28 cellular contexts compared by ENCODE assay signal in the genomic region with DNA sequence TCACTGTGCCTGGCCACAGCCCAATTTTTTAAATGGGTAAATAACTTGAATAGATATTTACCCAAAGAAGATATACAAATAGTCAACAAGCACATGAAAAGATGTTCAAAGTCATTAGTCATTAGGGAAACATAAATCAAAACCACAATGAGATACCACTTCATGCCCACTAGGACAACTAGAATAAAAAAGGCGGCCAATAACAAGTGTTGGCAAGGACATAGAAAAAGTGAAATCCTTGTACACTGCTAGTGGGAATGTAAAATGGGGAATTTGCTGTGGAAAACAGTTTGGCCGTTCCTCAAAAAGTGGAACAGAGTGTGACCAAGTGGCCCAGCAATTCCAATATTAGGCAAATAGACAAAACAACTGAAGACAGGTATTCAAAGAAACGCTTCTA.
"Had no signal": no experiment of that assay in that cellular context is flagged by ENCODE, and none has a peak within 500 bp of the region (broad histone marks: within the 10 kb centered on the region; RNA-seq: fewer than 3 reads in every experiment).

No MANE protein-coding gene starts in this region.

- FAIRE-seq: colon had no signal

- H3K4me3 ChIP-seq: adrenal gland, body of pancreas, esophagus squamous epithelium, gastroesophageal sphincter, heart right ventricle, hepatocyte had no signal

- H3K4me2 ChIP-seq: hepatocyte had no signal

- H3K36me3 ChIP-seq: adrenal gland, esophagus squamous epithelium, gastroesophageal sphincter, heart right ventricle had no signal

- H3K27ac ChIP-seq: adrenal gland, esophagus squamous epithelium, gastroesophageal sphincter, heart right ventricle, hepatocyte had no signal

- H3K27me3 ChIP-seq: adrenal gland, body of pancreas, gastroesophageal sphincter, hepatocyte had no signal

- ATAC-seq: activated CD4-positive, alpha-beta T cell treated with anti-CD3 and anti-CD28 coated beads for 36 hours; activated CD8-positive, alpha-beta T cell treated with anti-CD3 and anti-CD28 coated beads, Interleukin-2, amount 10 ng/mL, durations not matched to agents 7 days and 5 days; activated naive CD8-positive, alpha-beta T cell treated with anti-CD3 and anti-CD28 coated beads, Interleukin-2, amount 50 U/mL, for 24 hours; body of pancreas; effector memory CD8-positive, alpha-beta T cell; gastroesophageal sphincter; heart right ventricle; T-helper 17 cell had no signal

- DNase-seq: activated CD4-positive, alpha-beta memory T cell treated with anti-CD3 and anti-CD28 coated beads for 36 hours; activated CD4-positive, alpha-beta T cell treated with anti-CD3 and anti-CD28 coated beads for 36 hours; activated CD4-positive, alpha-beta T cell treated with anti-CD3 and anti-CD28 coated beads, Interleukin-2, amount 10 ng/mL, durations not matched to agents 24 days and 14 days; activated CD4-positive, CD25-positive, alpha-beta regulatory T cell; activated CD4-positive, CD25-positive, alpha-beta regulatory T cell treated with anti-CD3 and anti-CD28 coated beads, Interleukin-2, amount 50 U/mL, for 72 hours; activated CD8-positive, alpha-beta T cell treated with anti-CD3 and anti-CD28 coated beads, Interleukin-2, amount 10 ng/mL, durations not matched to agents 7 days and 5 days; activated effector memory CD4-positive, alpha-beta T cell treated with anti-CD3 and anti-CD28 coated beads, Interleukin-2, amount 50 U/mL, for 16 hours; activated naive CD4-positive, alpha-beta T cell treated with anti-CD3 and anti-CD28 coated beads for 36 hours; activated naive CD8-positive, alpha-beta T cell treated with anti-CD3 and anti-CD28 coated beads for 36 hours; activated naive CD8-positive, alpha-beta T cell treated with anti-CD3 and anti-CD28 coated beads, Interleukin-2, amount 50 U/mL, for 24 hours; activated T-cell treated with anti-CD3 and anti-CD28 coated beads, Interleukin-2, amount 50 U/mL, for 48 hours; amygdala; aorta; body of pancreas; caudate nucleus; cortex of kidney; dermis blood vessel endothelial cell; effector CD4-positive, alpha-beta T cell; effector memory CD8-positive, alpha-beta T cell; erythroblast; esophagus squamous epithelium; foreskin melanocyte; heart right ventricle; T-helper 17 cell had no signal

- H2AFZ ChIP-seq: hepatocyte had no signal

- H3K4me1 ChIP-seq: adrenal gland, body of pancreas, gastroesophageal sphincter had no signal

- H3K79me2 ChIP-seq: hepatocyte had no signal

- H3K9me3 ChIP-seq: adrenal gland had no signal
